In the genomic region with DNA sequence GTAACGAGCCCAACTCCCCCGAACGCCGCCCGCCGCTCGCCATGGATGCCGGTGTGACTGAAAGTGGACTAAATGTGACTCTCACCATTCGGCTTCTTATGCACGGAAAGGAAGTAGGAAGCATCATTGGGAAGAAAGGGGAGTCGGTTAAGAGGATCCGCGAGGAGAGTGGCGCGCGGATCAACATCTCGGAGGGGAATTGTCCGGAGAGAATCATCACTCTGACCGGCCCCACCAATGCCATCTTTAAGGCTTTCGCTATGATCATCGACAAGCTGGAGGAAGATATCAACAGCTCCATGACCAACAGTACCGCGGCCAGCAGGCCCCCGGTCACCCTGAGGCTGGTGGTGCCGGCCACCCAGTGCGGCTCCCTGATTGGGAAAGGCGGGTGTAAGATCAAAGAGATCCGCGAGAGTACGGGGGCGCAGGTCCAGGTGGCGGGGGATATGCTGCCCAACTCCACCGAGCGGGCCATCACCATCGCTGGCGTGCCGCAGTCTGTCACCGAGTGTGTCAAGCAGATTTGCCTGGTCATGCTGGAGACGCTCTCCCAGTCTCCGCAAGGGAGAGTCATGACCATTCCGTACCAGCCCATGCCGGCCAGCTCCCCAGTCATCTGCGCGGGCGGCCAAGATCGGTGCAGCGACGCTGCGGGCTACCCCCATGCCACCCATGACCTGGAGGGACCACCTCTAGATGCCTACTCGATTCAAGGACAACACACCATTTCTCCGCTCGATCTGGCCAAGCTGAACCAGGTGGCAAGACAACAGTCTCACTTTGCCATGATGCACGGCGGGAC, we compare ENCODE assay signal across 8 cellular contexts. TPM values are rescaled to one million over a fixed set of nuclear protein-coding genes. Genes with fewer than 3 reads are reported as not detected.
DNase-seq lines count a peak whose midpoint lies in the region; ATAC-seq and TF ChIP-seq lines count a peak whose summit lies in the region.

No MANE protein-coding gene starts in this region.

- H3F3A ChIP-seq in MM.1S (ENCODE audit: insufficient read depth, low read length): peaks cover 77% of the 10 kb centered on the region

- no peak for TF ChIP-seq EP300 in suprapubic skin (IDR thresholded peaks at IDR 0.05)

- H3K4me3 ChIP-seq in MM.1S (ENCODE audit: low read length): peak overlapping the region; percentile 98
- peak overlapping the region; percentile 97 to 98 for H3K4me3 ChIP-seq in muscle layer of colon (ENCODE audit: low read depth in 1 of 2, low read length in 2 of 2)
- H3K4me3 ChIP-seq in suprapubic skin: peak overlapping the region; percentile 68

- H4K20me1 ChIP-seq in MM.1S (ENCODE audit: insufficient read depth, low read length): no peaks in the 10 kb centered on the region

- ATAC-seq in GM19467 (IDR thresholded peaks at IDR 0.05; ENCODE audit: unreplicated experiment): no peak

- no peak overlapping the region for H2AFZ ChIP-seq in MM.1S (ENCODE audit: low read length)

- no peaks in the 10 kb centered on the region for H3K27me3 ChIP-seq in MM.1S (replicated peaks; ENCODE audit: insufficient read depth, low read length)
- H3K27me3 ChIP-seq in muscle layer of colon (ENCODE audit: control insufficient read depth in 1 of 2, insufficient read depth in 2 of 2, low read length in 2 of 2): no peaks in the 10 kb centered on the region
- H3K27me3 ChIP-seq in suprapubic skin: no peaks in the 10 kb centered on the region

- H3K4me1 ChIP-seq in MM.1S (ENCODE audit: low read length): peaks cover 40% of the 10 kb centered on the region
- H3K4me1 ChIP-seq in muscle layer of colon (ENCODE audit: insufficient read depth, low read length): peaks cover 37% of the 10 kb centered on the region
- peaks cover 51% of the 10 kb centered on the region for H3K4me1 ChIP-seq in suprapubic skin

- H3K36me3 ChIP-seq in MM.1S (replicated peaks; ENCODE audit: insufficient read depth, low read length): no peaks in the 10 kb centered on the region; the same call in 1 of the 2 replicates
- peaks cover 30% of the 10 kb centered on the region for H3K36me3 ChIP-seq in muscle layer of colon (ENCODE audit: insufficient read depth, low read length)
- H3K36me3 ChIP-seq in suprapubic skin: peaks cover 8% of the 10 kb centered on the region

- 0% methylated on average over 39 of the region's 54 CpGs for WGBS in suprapubic skin

- H3K79me2 ChIP-seq in MM.1S (ENCODE audit: low read length): peaks cover 36% of the 10 kb centered on the region

- peak overlapping the region; percentile 91 for H3K27ac ChIP-seq in MM.1S (ENCODE audit: low read length)
- H3K27ac ChIP-seq in muscle layer of colon (ENCODE audit: low read depth, low read length): peak overlapping the region; percentile 84
- H3K27ac ChIP-seq in suprapubic skin: peak overlapping the region; percentile 99

- H3K9ac ChIP-seq in MM.1S (ENCODE audit: low read length): peak overlapping the region; percentile 100
- peak overlapping the region; percentile 99 for H3K9ac ChIP-seq in muscle layer of colon (ENCODE audit: low read length)

- DNase-seq in NCI-H1092 treated with DMSO at 0.1 percent for 48 hours (lab: John Stamatoyannopoulos, UW) (peak; percentile 48), NCI-H1092 (lab: John Stamatoyannopoulos, UW) (no peak), MM.1S (peak; percentile 39), erythroblast (lab: John Stamatoyannopoulos, UW) (peak; percentile 88 to 91), suprapubic skin (ENCODE audit: low spot score in 2 of 2) (peak; percentile 78 to 87)
- DNase-seq in activated CD8-positive, alpha-beta memory T cell treated with anti-CD3 and anti-CD28 coated beads, Interleukin-2, amount 50 U/mL, for 4 hours: peak; percentile 51

- no peaks in the 10 kb centered on the region for H3K9me2 ChIP-seq in MM.1S (replicated peaks; ENCODE audit: insufficient read depth, low read length)

- peak; percentile 76 for TF ChIP-seq POLR2A in erythroblast (IDR thresholded peaks at IDR 0.05; ENCODE audit: low read length)
- TF ChIP-seq POLR2A in suprapubic skin (IDR thresholded peaks at IDR 0.05): no peak

- H3K9me3 ChIP-seq in MM.1S (replicated peaks; ENCODE audit: insufficient read depth, low read length) (no peaks in the 10 kb centered on the region), muscle layer of colon (ENCODE audit: low read length) (no peaks in the 10 kb centered on the region), suprapubic skin (no peaks in the 10 kb centered on the region)

- TF ChIP-seq CTCF in MM.1S (IDR thresholded peaks at IDR 0.05; ENCODE audit: low read length): no peak
- TF ChIP-seq CTCF in suprapubic skin (IDR thresholded peaks at IDR 0.05): no peak

- peak overlapping the region; percentile 93 for H3K4me2 ChIP-seq in MM.1S (ENCODE audit: low read depth, low read length)

RNA-seq across cellular contexts. Expression of a gene that starts 0.6 kb away (rescaled TPM):
- total RNA-seq in suprapubic skin: 100 to 1,000 TPM; 189 to 236 (median 222) TPM
